ENCODE assay signal across 22 cellular contexts in the genomic region with DNA sequence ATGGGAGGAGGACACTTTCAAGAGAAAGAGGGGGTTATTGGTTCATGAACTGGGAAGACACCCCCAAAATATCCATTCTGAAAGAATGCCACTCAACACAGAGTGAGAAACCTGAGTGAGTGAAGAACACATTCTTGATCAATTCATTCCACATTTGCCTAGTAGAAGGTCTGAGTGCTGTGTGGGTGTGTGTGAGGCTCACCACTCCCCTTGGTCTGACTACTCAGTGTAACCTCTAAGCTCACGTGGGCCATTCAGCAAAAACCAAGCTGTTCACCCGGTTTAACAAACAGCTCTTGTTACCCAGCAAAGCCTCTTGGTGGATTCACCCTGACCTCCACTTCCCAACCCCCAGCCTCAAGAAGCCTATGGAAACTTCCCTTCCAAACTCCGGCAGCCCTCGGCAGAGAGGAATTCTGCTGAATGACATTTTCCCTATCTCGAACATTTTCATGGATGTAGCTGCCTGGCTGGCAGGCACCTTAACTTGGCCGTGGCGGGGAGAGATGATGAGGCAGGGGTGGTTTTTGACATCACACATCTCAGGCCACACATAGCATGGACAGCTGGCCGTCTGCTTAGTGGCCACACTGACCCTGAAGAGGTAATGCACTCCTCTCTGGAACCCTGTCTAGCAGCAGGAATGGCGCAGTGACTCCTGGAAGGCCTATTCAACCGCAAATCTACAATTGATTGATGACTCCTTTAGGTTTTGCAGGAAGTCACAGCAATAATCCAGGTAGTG. TPM values are rescaled to one million over a fixed set of nuclear protein-coding genes. Genes with fewer than 3 reads are reported as not detected.
DNase-seq lines count a peak whose midpoint lies in the region; ATAC-seq, FAIRE-seq and TF ChIP-seq lines count a peak whose summit lies in the region.
"Had no signal": no experiment of that assay in that cellular context is flagged by ENCODE, and none has a peak within 500 bp of the region (broad histone marks: within the 10 kb centered on the region; RNA-seq: fewer than 3 reads in every experiment).

No MANE protein-coding gene starts in this region.

- TF ChIP-seq POLR2A in HepG2 (IDR thresholded peaks at IDR 0.05; ENCODE audit: insufficient read depth in 1 of 2, low read depth in 2 of 2, low read length in 2 of 2) (no peak), thyroid gland (IDR thresholded peaks at IDR 0.05) (no peak), esophagus muscularis mucosa (IDR thresholded peaks at IDR 0.05; ENCODE audit: low read depth) (no peak)

- no peak for TF ChIP-seq RAD21 in HepG2 (CRISPR knock-in tag; IDR thresholded peaks at IDR 0.05)

- H3K4me1 Mint-ChIP-seq in astrocyte (ENCODE audit: low read depth, unreplicated experiment), result peaks cover 15% of the 10 kb centered on the region
- no peaks in the 10 kb centered on the region for H3K4me1 Mint-ChIP-seq in T-helper 2 cell treated with Interferon-gamma antibody and Interleukin-4, amounts not matched to agents 5 μg/mL and 100 μg/mL, for 36 hours (ENCODE audit: low read depth)

- H3K9me3 ChIP-seq in astrocyte (ENCODE audit: insufficient read depth, low read depth, low read length), result no peaks in the 10 kb centered on the region
- H3K9me3 ChIP-seq in HepG2 (ENCODE audit: low read length), result no peaks in the 10 kb centered on the region
- H3K9me3 ChIP-seq in thyroid gland, result no peaks in the 10 kb centered on the region
- no peaks in the 10 kb centered on the region for H3K9me3 ChIP-seq in esophagus muscularis mucosa
- H3K9me3 ChIP-seq: body of pancreas, gastrocnemius medialis, thoracic aorta had no signal

- no peak for TF ChIP-seq CTCF in astrocyte (IDR thresholded peaks at IDR 0.05; ENCODE audit: insufficient read depth, low read depth, low read length)
- no peak for TF ChIP-seq CTCF in HepG2 (CRISPR knock-in tag; IDR thresholded peaks at IDR 0.05)
- no peak for TF ChIP-seq CTCF in thyroid gland (IDR thresholded peaks at IDR 0.05)
- no peak for TF ChIP-seq CTCF in esophagus muscularis mucosa (IDR thresholded peaks at IDR 0.05)

- FAIRE-seq in astrocyte (lab: Jason Lieb, UNC) (no peak), HepG2 (lab: Jason Lieb, UNC) (no peak)

- no peak overlapping the region for H3K27ac Mint-ChIP-seq in astrocyte (ENCODE audit: unreplicated experiment)
- no peak overlapping the region for H3K27ac Mint-ChIP-seq in T-helper 2 cell treated with Interferon-gamma antibody and Interleukin-4, amounts not matched to agents 5 μg/mL and 100 μg/mL, for 36 hours
- H3K27ac Mint-ChIP-seq: activated CD4-positive, alpha-beta memory T cell treated with anti-CD3 and anti-CD28 coated beads for 36 hours; activated T-helper 2 cell treated with anti-CD3 and anti-CD28 coated beads, Interferon-gamma antibody, Interleukin-2, Interleukin-4, amounts not matched to agents 10 μg/mL and 5 μg/mL and 100 μg/mL, durations not matched to agents 14 hours and 24 hours and 36 hours; CD4-positive, alpha-beta T cell; HFFc6 had no signal

- H3K79me2 ChIP-seq in astrocyte (ENCODE audit: insufficient read depth, low read length), result no peaks in the 10 kb centered on the region
- H3K79me2 ChIP-seq in HepG2 (ENCODE audit: insufficient read depth, low read length), result no peaks in the 10 kb centered on the region

- ATAC-seq in HepG2, result peak; percentile 19; the same call in 1 of the 3 replicates
- ATAC-seq: body of pancreas, gastrocnemius medialis had no signal

- WGBS in HepG2 (ENCODE audit: low lambda C conversion rate), result 57% methylated on average over 10 of the region's 10 CpGs
- WGBS in thyroid gland, 2 donors, result 52 to 70% methylated on average over 10 of the region's 10 CpGs
- WGBS in esophagus muscularis mucosa, result 79% methylated on average over 10 of the region's 10 CpGs

- in situ Hi-C loops in HepG2 (cut with HindIII; ENCODE audit: extremely low pct_ligation_motif_present, low pct_unique_long_range_greater_than_20kb), result no loop called here

- no peaks in the 10 kb centered on the region for H3K36me3 ChIP-seq in astrocyte (ENCODE audit: insufficient read depth, low read length)
- no peaks in the 10 kb centered on the region for H3K36me3 ChIP-seq in HepG2 (replicated peaks in 1 of 2; ENCODE audit: control insufficient read depth in 1 of 2, insufficient read depth in 2 of 2, low read length in 2 of 2)
- no peaks in the 10 kb centered on the region for H3K36me3 ChIP-seq in thyroid gland
- peaks cover 0 to 2% (median 0%) of the 10 kb centered on the region in 4 donors for H3K36me3 ChIP-seq in esophagus muscularis mucosa
- H3K36me3 ChIP-seq: gastrocnemius medialis, thoracic aorta had no signal

- H3K9me3 Mint-ChIP-seq in astrocyte (ENCODE audit: unreplicated experiment), result peaks cover 2% of the 10 kb centered on the region
- H3K9me3 Mint-ChIP-seq in T-helper 2 cell treated with Interferon-gamma antibody and Interleukin-4, amounts not matched to agents 5 μg/mL and 100 μg/mL, for 36 hours, result no peaks in the 10 kb centered on the region
- H3K9me3 Mint-ChIP-seq: activated CD4-positive, alpha-beta memory T cell treated with anti-CD3 and anti-CD28 coated beads for 36 hours; activated T-helper 2 cell treated with anti-CD3 and anti-CD28 coated beads, Interferon-gamma antibody, Interleukin-2, Interleukin-4, amounts not matched to agents 10 μg/mL and 5 μg/mL and 100 μg/mL, durations not matched to agents 14 hours and 24 hours and 36 hours; CD4-positive, alpha-beta T cell; HFFc6 had no signal

- H3K27ac ChIP-seq in astrocyte (ENCODE audit: low read depth, low read length) (no peak overlapping the region), HepG2 (ENCODE audit: extremely low read length, insufficient read depth, low read length) (no peak overlapping the region), thyroid gland (peak overlapping the region in 1 of 3 donors; percentile 45), esophagus muscularis mucosa (replicated peaks in 1 of 4) (no peak overlapping the region)
- H3K27ac ChIP-seq: 22Rv1, body of pancreas, gastrocnemius medialis, HL-60, thoracic aorta had no signal

- no peak overlapping the region for H3K9ac ChIP-seq in astrocyte (ENCODE audit: low read length)
- no peak overlapping the region for H3K9ac ChIP-seq in HepG2 (ENCODE audit: insufficient read depth, low read depth, low read length)

- H3K4me3 ChIP-seq in astrocyte (ENCODE audit: insufficient read depth, low read depth, low read length) (no peak overlapping the region), HepG2 (replicated peaks in 1 of 3; ENCODE audit: insufficient read depth in 1 of 3, low read depth in 2 of 3, low read length in 3 of 3) (no peak overlapping the region), thyroid gland (replicated peaks in 1 of 3) (no peak overlapping the region), esophagus muscularis mucosa (no peak overlapping the region)
- H3K4me3 ChIP-seq: body of pancreas, gastrocnemius medialis, thoracic aorta had no signal

- no peak for TF ChIP-seq EP300 in HepG2 (IDR thresholded peaks at IDR 0.05; ENCODE audit: low read depth in 2 of 2, low read length in 2 of 2)
- no peak for TF ChIP-seq EP300 in HepG2 (CRISPR knock-in tag; IDR thresholded peaks at IDR 0.05; ENCODE audit: borderline replicate concordance)
- TF ChIP-seq EP300 in esophagus muscularis mucosa (IDR thresholded peaks at IDR 0.05), result no peak

- no peaks in the 10 kb centered on the region for H4K20me1 ChIP-seq in astrocyte (ENCODE audit: insufficient read depth, low read length)
- H4K20me1 ChIP-seq in HepG2 (ENCODE audit: insufficient read depth, low read length), result no peaks in the 10 kb centered on the region

- DNase-seq in NCI-H82 (lab: John Stamatoyannopoulos, UW), result peak; percentile 39
- DNase-seq in NCI-H82 treated with DMSO at 0.1 percent for 48 hours (lab: John Stamatoyannopoulos, UW; ENCODE audit: unreplicated experiment), result no peak
- no peak for DNase-seq in astrocyte (ENCODE audit: low read depth)
- DNase-seq in HepG2 (ENCODE audit: low spot score), result no peak
- peak; percentile 67 to 86 for DNase-seq in thyroid gland
- DNase-seq in stimulated activated CD8-positive, alpha-beta memory T cell treated with anti-CD3 and anti-CD28 coated beads, Interleukin-4, amount 100 ng/mL, for 48 hours, result no peak
- no peak for DNase-seq in esophagus muscularis mucosa (ENCODE audit: extremely low spot score)
- no peak for DNase-seq in T-helper 2 cell treated with Interferon-gamma antibody and Interleukin-4, amounts not matched to agents 5 μg/mL and 100 μg/mL, for 36 hours (ENCODE audit: low spot score)
- DNase-seq: activated CD4-positive, alpha-beta memory T cell treated with anti-CD3 and anti-CD28 coated beads for 36 hours; CD4-positive, alpha-beta T cell; gastrocnemius medialis; HFFc6; NCI-H2107; NCI-H748 treated with DMSO at 0.1 percent for 48 hours; SHP77 treated with DMSO at 0.1 percent for 48 hours; stimulated activated CD4-positive, alpha-beta T cell treated with anti-CD3 and anti-CD28 coated beads, Interleukin-12 subunit alpha, Interleukin-12 subunit beta, amount 100 ng/mL, for 4 hours had no signal

- H3K27me3 Mint-ChIP-seq in astrocyte (ENCODE audit: low read depth, unreplicated experiment), result peaks cover 5% of the 10 kb centered on the region
- H3K27me3 Mint-ChIP-seq in T-helper 2 cell treated with Interferon-gamma antibody and Interleukin-4, amounts not matched to agents 5 μg/mL and 100 μg/mL, for 36 hours (ENCODE audit: low read depth), result peaks cover 2% of the 10 kb centered on the region
- H3K27me3 Mint-ChIP-seq: activated CD4-positive, alpha-beta memory T cell treated with anti-CD3 and anti-CD28 coated beads for 36 hours; CD4-positive, alpha-beta T cell had no signal

- intact Hi-C loops in HepG2 (cut with micrococcal nuclease; ENCODE audit: unreplicated experiment), result no loop called here
- intact Hi-C loops in thyroid gland (cut with DNase I), result no loop called here
- intact Hi-C loops in esophagus muscularis mucosa (cut with DNase I), result no loop called here

- H3K4me2 ChIP-seq in astrocyte (ENCODE audit: low read length), result no peak overlapping the region
- H3K4me2 ChIP-seq in HepG2 (ENCODE audit: low read depth, low read length), result no peak overlapping the region

- CTCF ChIA-PET in HepG2 (lab: Yijun Ruan, JAX; ENCODE audit: low intra/inter-chr PET ratio, low total read pairs), result no interaction called here

- no peaks in the 10 kb centered on the region for H3K27me3 ChIP-seq in astrocyte (ENCODE audit: insufficient read depth, low read length)
- peaks cover 0 to 2% of the 10 kb centered on the region in 2 experiments; a peak in 1 of 5 replicates for H3K27me3 ChIP-seq in HepG2 (ENCODE audit: control insufficient read depth in 1 of 2, insufficient read depth in 2 of 2, low read length in 2 of 2)
- H3K27me3 ChIP-seq in thyroid gland, result no peaks in the 10 kb centered on the region
- H3K27me3 ChIP-seq in esophagus muscularis mucosa, result peaks cover 0 to 21% (median 0%) of the 10 kb centered on the region in 4 donors
- H3K27me3 ChIP-seq: body of pancreas, gastrocnemius medialis had no signal

- BruUV-seq in HepG2 (replicated peaks; lab: Mats Ljungman, UMichigan), result no TSS peak

- H3K36me3 Mint-ChIP-seq in astrocyte (ENCODE audit: low read depth, unreplicated experiment), result no peaks in the 10 kb centered on the region
- no peaks in the 10 kb centered on the region for H3K36me3 Mint-ChIP-seq in T-helper 2 cell treated with Interferon-gamma antibody and Interleukin-4, amounts not matched to agents 5 μg/mL and 100 μg/mL, for 36 hours (ENCODE audit: low read depth)
- H3K36me3 Mint-ChIP-seq: activated CD4-positive, alpha-beta memory T cell treated with anti-CD3 and anti-CD28 coated beads for 36 hours had no signal

- POLR2A ChIA-PET in HepG2 (lab: Yijun Ruan, JAX), result interaction anchor here (2.0 kb wide), 1 partner anchor 39 kb away, joined by 8 read pairs; no protein-coding TSS in a partner anchor

- peaks cover 7% of the 10 kb centered on the region for H3K4me1 ChIP-seq in astrocyte (ENCODE audit: insufficient read depth, low read length)
- peaks cover 54% of the 10 kb centered on the region for H3K4me1 ChIP-seq in HepG2 (ENCODE audit: insufficient read depth, low read length)
- H3K4me1 ChIP-seq in thyroid gland, result peaks cover 0 to 11% of the 10 kb centered on the region in 2 donors
- H3K4me1 ChIP-seq in esophagus muscularis mucosa, result no peaks in the 10 kb centered on the region
- H3K4me1 ChIP-seq: body of pancreas, gastrocnemius medialis had no signal

- H3K4me3 Mint-ChIP-seq in astrocyte (ENCODE audit: unreplicated experiment), result no peak overlapping the region
- H3K4me3 Mint-ChIP-seq in T-helper 2 cell treated with Interferon-gamma antibody and Interleukin-4, amounts not matched to agents 5 μg/mL and 100 μg/mL, for 36 hours, result no peak overlapping the region
- H3K4me3 Mint-ChIP-seq: activated CD4-positive, alpha-beta memory T cell treated with anti-CD3 and anti-CD28 coated beads for 36 hours; CD4-positive, alpha-beta T cell; HFFc6 had no signal

- H2AFZ ChIP-seq in astrocyte (ENCODE audit: low read depth, low read length) (peak overlapping the region; percentile 10), HepG2 (ENCODE audit: low read length) (no peak overlapping the region)

RNA-seq across cellular contexts. Expression of a gene that starts 11.6 kb away (rescaled TPM):
- total RNA-seq in astrocyte (not detected in 2 replicates), HepG2 (2016; rRNA removed; fragmentation: Illumina TruSeq; extraction: Trizol) (not detected in 2 replicates), thyroid gland (1 to 10 TPM in 2 of 4 donors, under 1 TPM in 2; 0.29 to 7.0 (median 1.1) TPM), esophagus muscularis mucosa (1 to 10 TPM in 3 of 4 donors, under 1 TPM in 1; 0.83 to 4.9 (median 3.2) TPM)
- total RNA-seq in HepG2 (2016; cell fraction: cytosol; rRNA removed; fragmentation: Illumina TruSeq; extraction: Trizol; ENCODE audit: low read depth), result not detected in 2 replicates
- total RNA-seq in HepG2 (2016; cell fraction: insoluble cytoplasmic fraction; rRNA removed; fragmentation: Illumina TruSeq; extraction: Trizol), result not detected in 2 replicates
- total RNA-seq in HepG2 (2016; cell fraction: membrane; rRNA removed; fragmentation: Illumina TruSeq; extraction: Trizol), result not detected in 2 replicates
- not detected in 2 replicates for total RNA-seq in HepG2 (2016; cell fraction: nucleus; rRNA removed; fragmentation: Illumina TruSeq; extraction: Trizol)
- not detected in 2 replicates for polyA plus RNA-seq in HepG2 (2011; rRNA removed)
- polyA plus RNA-seq in HepG2 (2011; cell fraction: cytosol; rRNA removed), result not detected in 2 replicates
- polyA plus RNA-seq in HepG2 (2011; cell fraction: nucleus; rRNA removed), result not detected in 2 replicates
- polyA plus RNA-seq in HepG2 (2012), result not detected in 2 replicates
- not detected in 2 replicates for polyA plus RNA-seq in HepG2 (2016; cell fraction: cytosol; fragmentation: Illumina TruSeq; extraction: Trizol; ENCODE audit: low read depth)
- not detected in 2 replicates for polyA plus RNA-seq in HepG2 (2016; cell fraction: insoluble cytoplasmic fraction; fragmentation: Illumina TruSeq; extraction: Trizol; ENCODE audit: low read depth)
- polyA plus RNA-seq in HepG2 (2016; cell fraction: membrane; fragmentation: Illumina TruSeq; extraction: Trizol; ENCODE audit: low read depth), result not detected in 2 replicates
- polyA plus RNA-seq in HepG2 (2016; cell fraction: nucleus; fragmentation: Illumina TruSeq; extraction: Trizol; ENCODE audit: insufficient read depth, low read depth), result not detected in 2 replicates
- polyA minus RNA-seq in HepG2 (2011; rRNA and poly(A)+ RNA removed; ENCODE audit: low replicate concordance), result 0.36 and 9.8 TPM in 2 replicates
- polyA minus RNA-seq in HepG2 (2011; cell fraction: cytosol; rRNA and poly(A)+ RNA removed), result not detected in 2 replicates
- not detected in 2 replicates for polyA minus RNA-seq in HepG2 (2011; cell fraction: nucleus; rRNA and poly(A)+ RNA removed)
- total RNA-seq: HFFc6, M059J had no signal

RNA-seq across cellular contexts. Expression of a gene that starts 46.3 kb away (rescaled TPM):
- 0.79 TPM in 1 of 2 replicates, not detected in the other for total RNA-seq in astrocyte
- 0.49 and 0.84 TPM in 2 replicates for total RNA-seq in HepG2 (2016; rRNA removed; fragmentation: Illumina TruSeq; extraction: Trizol)
- 0.35 and 0.51 TPM in 2 replicates for total RNA-seq in HepG2 (2016; cell fraction: cytosol; rRNA removed; fragmentation: Illumina TruSeq; extraction: Trizol; ENCODE audit: low read depth)
- 0.13 and 0.39 TPM in 2 replicates for total RNA-seq in HepG2 (2016; cell fraction: insoluble cytoplasmic fraction; rRNA removed; fragmentation: Illumina TruSeq; extraction: Trizol)
- 0.77 and 0.79 TPM in 2 replicates for total RNA-seq in HepG2 (2016; cell fraction: membrane; rRNA removed; fragmentation: Illumina TruSeq; extraction: Trizol)
- total RNA-seq in HepG2 (2016; cell fraction: nucleus; rRNA removed; fragmentation: Illumina TruSeq; extraction: Trizol), result 0.68 and 0.97 TPM in 2 replicates
- 0.12 and 0.30 TPM in 2 replicates for polyA plus RNA-seq in HepG2 (2011; rRNA removed)
- 0.24 and 0.50 TPM in 2 replicates for polyA plus RNA-seq in HepG2 (2011; cell fraction: cytosol; rRNA removed)
- 0.43 TPM in 2 replicates for polyA plus RNA-seq in HepG2 (2011; cell fraction: nucleus; rRNA removed)
- polyA plus RNA-seq in HepG2 (2012), result 0.16 TPM in 1 of 2 replicates, not detected in the other
- 0.34 and 0.45 TPM in 2 replicates for polyA plus RNA-seq in HepG2 (2016; cell fraction: cytosol; fragmentation: Illumina TruSeq; extraction: Trizol; ENCODE audit: low read depth)
- 0.56 and 0.64 TPM in 2 replicates for polyA plus RNA-seq in HepG2 (2016; cell fraction: insoluble cytoplasmic fraction; fragmentation: Illumina TruSeq; extraction: Trizol; ENCODE audit: low read depth)
- polyA plus RNA-seq in HepG2 (2016; cell fraction: membrane; fragmentation: Illumina TruSeq; extraction: Trizol; ENCODE audit: low read depth), result 0.62 and 0.69 TPM in 2 replicates
- 1.0 and 1.6 TPM in 2 replicates for polyA plus RNA-seq in HepG2 (2016; cell fraction: nucleus; fragmentation: Illumina TruSeq; extraction: Trizol; ENCODE audit: insufficient read depth, low read depth)
- polyA minus RNA-seq in HepG2 (2011; rRNA and poly(A)+ RNA removed; ENCODE audit: low replicate concordance), result 0.34 and 1.1 TPM in 2 replicates
- polyA minus RNA-seq in HepG2 (2011; cell fraction: cytosol; rRNA and poly(A)+ RNA removed), result not detected in 2 replicates
- not detected in 2 replicates for polyA minus RNA-seq in HepG2 (2011; cell fraction: nucleus; rRNA and poly(A)+ RNA removed)
- total RNA-seq in thyroid gland, result 10 to 100 TPM; 32.7 to 65.4 (median 42.6) TPM
- 10 to 100 TPM in 2 of 4 donors, 1 to 10 TPM in 2; 8.7 to 17.8 (median 13.3) TPM for total RNA-seq in esophagus muscularis mucosa

Comparison
In these comparisons a context has a peak if more than half of its experiments do, and no peak if none do; other contexts are left out.
1. DNase-seq: peak in NCI-H82 (single experiment) and thyroid gland (2 of 2); none in NCI-H82 treated with DMSO at 0.1 percent for 48 hours (single experiment), astrocyte (single experiment), HepG2 (single experiment), stimulated activated CD8-positive, alpha-beta memory T cell treated with anti-CD3 and anti-CD28 coated beads, Interleukin-4, amount 100 ng/mL, for 48 hours (single experiment), esophagus muscularis mucosa (single experiment) and T-helper 2 cell treated with Interferon-gamma antibody and Interleukin-4, amounts not matched to agents 5 μg/mL and 100 μg/mL, for 36 hours (single experiment).